In genomic region chr15:67415186-67415585, GRCh38 we compare ENCODE assay signal across 1 cellular context.
TF ChIP-seq lines count a peak whose summit lies in the region.

No MANE protein-coding gene starts in this region.

TF ChIP-seq in WTC11, 78 proteins besides CTCF, POLR2A, EP300 and RAD21 (continued from another document):
- TF ChIP-seq ATF2 (CRISPR knock-in tag; IDR thresholded peaks at IDR 0.05; ENCODE audit: borderline replicate concordance, low read depth) (no peak), TEAD4 (CRISPR knock-in tag; IDR thresholded peaks at IDR 0.05) (no peak), TCF7 (CRISPR knock-in tag; IDR thresholded peaks at IDR 0.05; ENCODE audit: low read depth) (no peak), NFE2L1 (CRISPR knock-in tag; IDR thresholded peaks at IDR 0.05) (no peak), ZSCAN18 (CRISPR knock-in tag; IDR thresholded peaks at IDR 0.05) (no peak), CBFB (CRISPR knock-in tag; IDR thresholded peaks at IDR 0.05; ENCODE audit: low read depth) (no peak), IRF2 (CRISPR knock-in tag; IDR thresholded peaks at IDR 0.05; ENCODE audit: borderline replicate concordance, low read depth) (no peak), ZNF219 (CRISPR knock-in tag; IDR thresholded peaks at IDR 0.05; ENCODE audit: borderline replicate concordance) (no peak), NR3C1 (CRISPR knock-in tag; conservative IDR thresholded peaks at IDR 0.05; ENCODE audit: low read depth) (no peak)
